Comparison of ENCODE assay signal across 8 cellular contexts in genomic region chr2:237060518-237061312, GRCh38. TPM values are rescaled to one million over a fixed set of nuclear protein-coding genes. Genes with fewer than 3 reads are reported as not detected.
DNase-seq lines count a peak whose midpoint lies in the region; ATAC-seq and TF ChIP-seq lines count a peak whose summit lies in the region.

No MANE protein-coding gene starts in this region.

- peak; percentile 51 for TF ChIP-seq CTCF in CD4-positive, alpha-beta T cell (IDR thresholded peaks at IDR 0.05)
- TF ChIP-seq CTCF in H9 (conservative IDR thresholded peaks at IDR 0.05) (peak; percentile 81), breast epithelium (IDR thresholded peaks at IDR 0.05) (peak; percentile 43 to 77 (median 75))

- POLR2A ChIA-PET in CD4-positive, alpha-beta T cell (lab: Charles Lee) = no interaction called here

- H2AFZ ChIP-seq in H9 (ENCODE audit: low read length) = no peak overlapping the region

- H3K4me1 Mint-ChIP-seq in CD4-positive, alpha-beta T cell (ENCODE audit: low read depth) = no peaks in the 10 kb centered on the region
- peaks cover 14 to 32% of the 10 kb centered on the region in 2 experiments for H3K4me1 Mint-ChIP-seq in H9
- peaks cover 19 to 38% of the 10 kb centered on the region in 2 donors for H3K4me1 Mint-ChIP-seq in stimulated activated naive B cell treated with anti-CD40 and anti-IgM and Interleukin-4, amounts not matched to agents 10 μg/mL and 1 μg/mL and 100 μg/mL, for 72 hours

- no CpG with 5 or more reads among the region's 15 CpGs for WGBS in H9 (ENCODE audit: extremely low coverage, insufficient read length, low lambda C conversion rate)

- CTCF ChIA-PET in CD4-positive, alpha-beta T cell (lab: Charles Lee) = interaction anchor here (0.6 kb wide), 1 partner anchor 10 kb away, joined by 3 read pairs; no protein-coding TSS in a partner anchor

- H4K91ac ChIP-seq in H9 (ENCODE audit: insufficient read length, low read depth, low read length) = no peak overlapping the region

- intact Hi-C loops in CD4-positive, alpha-beta T cell (cut with DNase I, micrococcal nuclease) = loop anchor here (1.0 to 5.0 kb wide), 5 partner anchors 488 to 717 kb away; no protein-coding TSS in a partner anchor
- intact Hi-C loops in breast epithelium (cut with DNase I; ENCODE audit: low total_unique reads) = loop anchor here (10.0 kb wide), 1 partner anchor 706 kb away; no protein-coding TSS in a partner anchor

- TF ChIP-seq POLR2A in breast epithelium (IDR thresholded peaks at IDR 0.05) = no peak

- no peaks in the 10 kb centered on the region for H4K20me1 ChIP-seq in H9 (ENCODE audit: control insufficient read depth, insufficient read depth, insufficient read length)

- no peak overlapping the region for H3K4me2 ChIP-seq in H9 (ENCODE audit: insufficient read depth, insufficient read length, low read length)

- H4K8ac ChIP-seq in H9 (replicated peaks; ENCODE audit: insufficient read length, low read depth, low read length) = no peak overlapping the region

- no peaks in the 10 kb centered on the region for H3K36me3 ChIP-seq in breast epithelium

- no peak overlapping the region for H3K14ac ChIP-seq in H9 (ENCODE audit: insufficient read depth, low read length)

- no peaks in the 10 kb centered on the region for H3K79me2 ChIP-seq in H9 (ENCODE audit: insufficient read depth, low read length)

- no peaks in the 10 kb centered on the region for H3K27me3 ChIP-seq in CD4-positive, alpha-beta T cell (ENCODE audit: control insufficient read depth, insufficient read depth, low read length)
- H3K27me3 ChIP-seq in H9 (ENCODE audit: insufficient read depth, low read length) (no peaks in the 10 kb centered on the region), breast epithelium (no peaks in the 10 kb centered on the region)

- H3K23ac ChIP-seq in H9 (ENCODE audit: insufficient read length, low read depth, low read length) = no peak overlapping the region

- no peak overlapping the region for H3K18ac ChIP-seq in H9 (ENCODE audit: insufficient read length, low read depth, low read length)

- H3K4me1 ChIP-seq in H9 (ENCODE audit: insufficient read depth, low read length) = no peaks in the 10 kb centered on the region; the same call in 1 of the 2 replicates
- H3K4me1 ChIP-seq in breast epithelium = peaks cover 0 to 9% of the 10 kb centered on the region in 2 donors

- H3K4me3 ChIP-seq in breast epithelium = peak overlapping the region in 2 of 3 donors; percentile 1 to 9

- H2BK15ac ChIP-seq in H9 (ENCODE audit: low read depth, low read length) = no peak overlapping the region; the same call in 1 of the 2 replicates

- no peak overlapping the region for H4K5ac ChIP-seq in H9 (ENCODE audit: insufficient read length, low read depth, low read length)

- H3K9me3 Mint-ChIP-seq in CD4-positive, alpha-beta T cell = no peaks in the 10 kb centered on the region
- H3K9me3 Mint-ChIP-seq in H9 = no peaks in the 10 kb centered on the region
- H3K9me3 Mint-ChIP-seq in stimulated activated naive B cell treated with anti-CD40 and anti-IgM and Interleukin-4, amounts not matched to agents 10 μg/mL and 1 μg/mL and 100 μg/mL, for 72 hours = no peaks in the 10 kb centered on the region

- no peak overlapping the region for H3K4me3 Mint-ChIP-seq in CD4-positive, alpha-beta T cell
- H3K4me3 Mint-ChIP-seq in H9 = no peak overlapping the region; a peak in 1 of 5 replicates
- no peak overlapping the region for H3K4me3 Mint-ChIP-seq in stimulated activated naive B cell treated with anti-CD40 and anti-IgM and Interleukin-4, amounts not matched to agents 10 μg/mL and 1 μg/mL and 100 μg/mL, for 72 hours

- peak in 3 of 10 experiments; percentile 6 to 20 (median 7) for DNase-seq in CD4-positive, alpha-beta T cell
- DNase-seq in H9 (peak; percentile 72), NCI-H69 (lab: John Stamatoyannopoulos, UW) (peak; percentile 64), breast epithelium (ENCODE audit: low spot score in 2 of 2) (peak in 1 of 2 donors; percentile 45), iris pigment epithelial cell (ENCODE audit: low read depth) (peak; percentile 66)
- DNase-seq in stimulated activated naive B cell treated with anti-CD40 and anti-IgM and Interleukin-4, amounts not matched to agents 10 μg/mL and 1 μg/mL and 100 μg/mL, for 72 hours = no peak
- DNase-seq in activated T-cell treated with anti-CD3 and anti-CD28 coated beads, Interleukin-2, amount 50 U/mL, for 48 hours = no peak

- H3K9me3 ChIP-seq in CD4-positive, alpha-beta T cell (ENCODE audit: control insufficient read depth, low read length) = no peaks in the 10 kb centered on the region
- no peaks in the 10 kb centered on the region for H3K9me3 ChIP-seq in H9 (ENCODE audit: control insufficient read depth, low read depth, low read length)
- no peaks in the 10 kb centered on the region for H3K9me3 ChIP-seq in breast epithelium

- no peak overlapping the region for H3T11ph ChIP-seq in H9 (ENCODE audit: low read length)

- no peak overlapping the region for H3K56ac ChIP-seq in H9 (ENCODE audit: insufficient read length, low read depth, low read length)

- no peak overlapping the region for H3K9ac ChIP-seq in H9 (ENCODE audit: extremely low read depth, insufficient read length, low read length)

- no peaks in the 10 kb centered on the region for H3K36me3 Mint-ChIP-seq in CD4-positive, alpha-beta T cell (ENCODE audit: low read depth)
- no peaks in the 10 kb centered on the region for H3K36me3 Mint-ChIP-seq in H9 (ENCODE audit: insufficient read depth in 1 of 3, low read depth in 3 of 3)
- no peaks in the 10 kb centered on the region for H3K36me3 Mint-ChIP-seq in stimulated activated naive B cell treated with anti-CD40 and anti-IgM and Interleukin-4, amounts not matched to agents 10 μg/mL and 1 μg/mL and 100 μg/mL, for 72 hours

- H2BK120ac ChIP-seq in H9 (ENCODE audit: low read depth, low read length, poor library complexity, severe bottlenecking) = no peak overlapping the region

- no peak overlapping the region for H2AK5ac ChIP-seq in H9 (ENCODE audit: insufficient read length, low read length)

- H2BK20ac ChIP-seq in H9 (ENCODE audit: low read depth, low read length, poor library complexity, severe bottlenecking) = no peak overlapping the region

- no peak overlapping the region for H3K4ac ChIP-seq in H9 (ENCODE audit: low read depth, low read length)

- H3K27me3 Mint-ChIP-seq in CD4-positive, alpha-beta T cell = peaks cover 5% of the 10 kb centered on the region
- H3K27me3 Mint-ChIP-seq in H9 (ENCODE audit: low read depth) = no peaks in the 10 kb centered on the region; the same call in 1 of the 2 replicates
- H3K27me3 Mint-ChIP-seq in stimulated activated naive B cell treated with anti-CD40 and anti-IgM and Interleukin-4, amounts not matched to agents 10 μg/mL and 1 μg/mL and 100 μg/mL, for 72 hours = peaks cover 10 to 15% of the 10 kb centered on the region in 2 donors

- H2BK12ac ChIP-seq in H9 (ENCODE audit: insufficient read length, low read depth, low read length) = no peak overlapping the region

- H3K23me2 ChIP-seq in H9 (ENCODE audit: insufficient read length, low read depth, low read length, poor library complexity, severe bottlenecking) = no peaks in the 10 kb centered on the region

- H3K79me1 ChIP-seq in H9 (ENCODE audit: insufficient read depth, low read depth, low read length, poor library complexity, severe bottlenecking) = no peaks in the 10 kb centered on the region

- ATAC-seq in CD4-positive, alpha-beta T cell (ENCODE audit: poor library complexity) = peak; percentile 48
- peak in 1 of 2 donors; percentile 32 for ATAC-seq in stimulated activated naive B cell treated with anti-CD40 and anti-IgM and Interleukin-4, amounts not matched to agents 10 μg/mL and 1 μg/mL and 100 μg/mL, for 72 hours (replicated peaks)
- no peak for ATAC-seq in HG03571 (IDR thresholded peaks at IDR 0.05; ENCODE audit: unreplicated experiment)

- H2BK5ac ChIP-seq in H9 (ENCODE audit: insufficient read length, low read length) = peak overlapping the region; percentile 49

- no peak overlapping the region for H3K27ac ChIP-seq in CD4-positive, alpha-beta T cell (ENCODE audit: low read depth, low read length)
- H3K27ac ChIP-seq in H9 (ENCODE audit: insufficient read length, low read depth, low read length) (no peak overlapping the region), breast epithelium (no peak overlapping the region)

- no peak overlapping the region for H3K27ac Mint-ChIP-seq in CD4-positive, alpha-beta T cell
- H3K27ac Mint-ChIP-seq in H9 = no peak overlapping the region
- H3K27ac Mint-ChIP-seq in stimulated activated naive B cell treated with anti-CD40 and anti-IgM and Interleukin-4, amounts not matched to agents 10 μg/mL and 1 μg/mL and 100 μg/mL, for 72 hours = peak overlapping the region; percentile 88

RNA-seq across cellular contexts. Expression of gene COPS8, which starts 25.0 kb away (rescaled TPM):
- total RNA-seq in CD4-positive, alpha-beta T cell = 10 to 100 TPM; 47.9 to 51.7 TPM
- 65.2 and 65.7 TPM in 2 replicates for total RNA-seq in H9 (2021)
- total RNA-seq in breast epithelium = 100 to 1,000 TPM in 2 of 3 donors, 10 to 100 TPM in 1; 88.8 to 205 (median 103) TPM

Comparison
In these comparisons a context has a peak if more than half of its experiments do, and no peak if none do; other contexts are left out.
1. DNase-seq: peak in H9 (single experiment), NCI-H69 (single experiment) and iris pigment epithelial cell (single experiment); none in stimulated activated naive B cell treated with anti-CD40 and anti-IgM and Interleukin-4, amounts not matched to agents 10 μg/mL and 1 μg/mL and 100 μg/mL, for 72 hours (single experiment) and activated T-cell treated with anti-CD3 and anti-CD28 coated beads, Interleukin-2, amount 50 U/mL, for 48 hours (0 of 2).
2. Peak in every context shown above with its lines, with median percentiles within 50 percentile points of each other: CTCF ChIP-seq.